ENCODE assay signal across 9 cellular contexts in the genomic region with DNA sequence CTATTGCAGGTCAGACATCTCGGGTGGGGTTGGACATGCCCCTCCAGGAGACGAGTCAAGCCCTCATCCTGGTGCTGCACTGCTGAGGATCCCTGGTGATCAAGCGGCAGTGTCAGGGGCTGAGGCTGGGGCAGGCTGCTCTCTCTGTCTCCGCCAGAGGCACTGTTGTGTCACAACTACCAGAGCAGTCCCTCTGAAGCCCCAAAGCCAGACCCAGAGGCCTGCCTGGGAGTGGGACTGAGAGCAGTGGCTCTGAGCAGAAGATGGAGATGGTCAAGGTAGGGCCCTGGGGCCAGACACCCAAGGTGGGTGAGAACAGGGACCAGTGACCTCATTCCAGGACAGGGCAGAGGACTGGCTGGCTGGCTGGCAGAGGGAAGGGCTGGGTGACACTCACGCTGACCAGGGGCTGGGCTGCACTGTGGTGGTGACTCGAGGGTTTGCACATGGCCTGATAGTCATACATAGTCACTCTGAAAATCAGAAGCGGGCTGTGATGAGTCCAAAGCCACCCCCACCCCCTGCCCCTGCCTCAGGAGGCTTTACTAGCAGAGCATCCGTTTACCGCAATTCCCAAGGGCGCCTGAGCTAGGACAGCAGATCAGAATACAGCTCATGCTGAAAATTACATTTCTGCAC.
DNase-seq lines count a peak whose midpoint lies in the region; ATAC-seq and TF ChIP-seq lines count a peak whose summit lies in the region.
"Had no signal": no experiment of that assay in that cellular context is flagged by ENCODE, and none has a peak within 500 bp of the region (broad histone marks: within the 10 kb centered on the region; RNA-seq: fewer than 3 reads in every experiment).

No MANE protein-coding gene starts in this region.

- TF ChIP-seq CTCF in VCaP (conservative IDR thresholded peaks at IDR 0.05) = peak; percentile 26; the same call in 1 of the 2 replicates

- no peak overlapping the region for H3K4me3 ChIP-seq in HAP-1

- H3K9me3 ChIP-seq in HAP-1 = no peaks in the 10 kb centered on the region

- H3K27me3 ChIP-seq in HAP-1 (ENCODE audit: low read depth) = no peaks in the 10 kb centered on the region

- H3K4me1 ChIP-seq in HAP-1 = peaks cover 10% of the 10 kb centered on the region

- no peak overlapping the region for H3K27ac ChIP-seq in VCaP
- H3K27ac ChIP-seq: KMS-11 had no signal

- ATAC-seq in HG02588 (IDR thresholded peaks at IDR 0.05; ENCODE audit: unreplicated experiment) = peak; percentile 33
- ATAC-seq in GM21576 (IDR thresholded peaks at IDR 0.05; ENCODE audit: unreplicated experiment) = no peak
- ATAC-seq in GM18511 (IDR thresholded peaks at IDR 0.05; ENCODE audit: unreplicated experiment) = no peak

- H3K36me3 ChIP-seq in HAP-1 (replicated peaks) = no peaks in the 10 kb centered on the region

- DNase-seq in ELF-1 (ENCODE audit: low read depth, low spot score) (peak; percentile 79), medulla oblongata (ENCODE audit: extremely low spot score) (peak; percentile 76), kidney tubule cell (ENCODE audit: low spot score) (no peak), HAP-1 (ENCODE audit: low spot score in 2 of 2) (no peak)

- in situ Hi-C loops in HAP-1 (cut with MboI; ENCODE audit: low sequenced_read_pairs) = no loop called here

Comparison
In these comparisons a context has a peak if more than half of its experiments do, and no peak if none do; other contexts are left out.
1. DNase-seq: peak in ELF-1 (single experiment) and medulla oblongata (single experiment); none in kidney tubule cell (single experiment) and HAP-1 (0 of 2).